12 cellular contexts compared by ENCODE assay signal in genomic region chr3:119597548-119598288, GRCh38. TPM values are rescaled to one million over a fixed set of nuclear protein-coding genes. Genes with fewer than 3 reads are reported as not detected.
DNase-seq lines count a peak whose midpoint lies in the region; ATAC-seq and TF ChIP-seq lines count a peak whose summit lies in the region.
"Had no signal": no experiment of that assay in that cellular context is flagged by ENCODE, and none has a peak within 500 bp of the region (broad histone marks: within the 10 kb centered on the region; RNA-seq: fewer than 3 reads in every experiment).

PLA1A (plus strand) TSS chr3:119597885; CDS start chr3:119597914, 29 bp downstream.

- H3K4me1 ChIP-seq in muscle layer of colon (ENCODE audit: insufficient read depth, low read length), result peaks cover 7% of the 10 kb centered on the region

- H3K36me3 ChIP-seq in muscle layer of colon (ENCODE audit: insufficient read depth, low read length), result no peaks in the 10 kb centered on the region
- H3K36me3 ChIP-seq: BLaER1 had no signal

- no peaks in the 10 kb centered on the region for H3K36me3 Mint-ChIP-seq in CD14-positive monocyte
- no peaks in the 10 kb centered on the region for H3K36me3 Mint-ChIP-seq in nephron progenitor cell (ENCODE audit: low read depth)
- no peaks in the 10 kb centered on the region for H3K36me3 Mint-ChIP-seq in mesothelial cell of epicardium
- H3K36me3 Mint-ChIP-seq: brain had no signal

- H3K9me3 ChIP-seq in muscle layer of colon (ENCODE audit: low read length), result no peaks in the 10 kb centered on the region
- H3K9me3 ChIP-seq: BLaER1 had no signal

- no peak within 1 kb of the TSS for H3K9ac ChIP-seq in muscle layer of colon (ENCODE audit: low read length)
- H3K9ac ChIP-seq: BLaER1 had no signal

- DNase-seq in CD14-positive monocyte (ENCODE audit: low spot score) (no peak), dermis microvascular lymphatic vessel endothelial cell (ENCODE audit: low read depth in 2 of 2) (peak; percentile 50 to 51), nephron progenitor cell (no peak), coronary artery (ENCODE audit: low spot score) (no peak), mesothelial cell of epicardium (ENCODE audit: low spot score in 2 of 2, unreplicated experiment in 2 of 2) (no peak)
- DNase-seq in stimulated activated CD4-positive, alpha-beta T cell treated with anti-CD3 and anti-CD28 coated beads, Interleukin-12 subunit alpha, Interleukin-12 subunit beta, amount 100 ng/mL, for 4 hours, result no peak
- DNase-seq: foreskin melanocyte had no signal

- H3K4me1 Mint-ChIP-seq in CD14-positive monocyte (peaks cover 26% of the 10 kb centered on the region), nephron progenitor cell (peaks cover 36% of the 10 kb centered on the region), mesothelial cell of epicardium (peaks cover 16% of the 10 kb centered on the region)

- peak; percentile 23 for ATAC-seq in GM21825 (IDR thresholded peaks at IDR 0.05; ENCODE audit: unreplicated experiment)

- peaks cover 0 to 3% (median 2%) of the 10 kb centered on the region in 3 donors for H3K27me3 Mint-ChIP-seq in CD14-positive monocyte (ENCODE audit: low read depth in 3 of 3)
- peaks cover 19% of the 10 kb centered on the region for H3K27me3 Mint-ChIP-seq in nephron progenitor cell (ENCODE audit: low read depth, poor library complexity)
- peaks cover 2% of the 10 kb centered on the region for H3K27me3 Mint-ChIP-seq in mesothelial cell of epicardium (ENCODE audit: low read depth)

- H3K27ac Mint-ChIP-seq in CD14-positive monocyte (peak within 1 kb of the TSS in 5 of 7 donors; percentile 40 to 85 (median 82)), nephron progenitor cell (no peak within 1 kb of the TSS), mesothelial cell of epicardium (no peak within 1 kb of the TSS)

- H3K27me3 ChIP-seq in muscle layer of colon (ENCODE audit: control insufficient read depth in 1 of 2, insufficient read depth in 2 of 2, low read length in 2 of 2), result no peaks in the 10 kb centered on the region
- H3K27me3 ChIP-seq: BLaER1 had no signal

- H3K9me3 Mint-ChIP-seq in CD14-positive monocyte, result no peaks in the 10 kb centered on the region
- no peaks in the 10 kb centered on the region for H3K9me3 Mint-ChIP-seq in nephron progenitor cell
- no peaks in the 10 kb centered on the region for H3K9me3 Mint-ChIP-seq in mesothelial cell of epicardium

- no peak within 1 kb of the TSS for H3K4me3 Mint-ChIP-seq in CD14-positive monocyte
- H3K4me3 Mint-ChIP-seq in nephron progenitor cell, result no peak within 1 kb of the TSS
- H3K4me3 Mint-ChIP-seq in mesothelial cell of epicardium, result no peak within 1 kb of the TSS
- H3K4me3 Mint-ChIP-seq: brain had no signal

- intact Hi-C loops in CD14-positive monocyte (cut with micrococcal nuclease), result no loop called here

- H3K27ac ChIP-seq in muscle layer of colon (ENCODE audit: low read depth, low read length) (peak within 1 kb of the TSS; percentile 9), coronary artery (no peak within 1 kb of the TSS)
- H3K27ac ChIP-seq: BLaER1 had no signal

- H3K4me3 ChIP-seq in muscle layer of colon (ENCODE audit: low read depth in 1 of 2, low read length in 2 of 2), result no peak within 1 kb of the TSS
- no peak within 1 kb of the TSS for H3K4me3 ChIP-seq in coronary artery
- H3K4me3 ChIP-seq: BLaER1 had no signal

- TF ChIP-seq CTCF in CD14-positive monocyte (IDR thresholded peaks at IDR 0.05), result no peak
- no peak for TF ChIP-seq CTCF in nephron progenitor cell (IDR thresholded peaks at IDR 0.05)
- no peak for TF ChIP-seq CTCF in coronary artery (IDR thresholded peaks at IDR 0.05)
- TF ChIP-seq CTCF in mesothelial cell of epicardium (IDR thresholded peaks at IDR 0.05; ENCODE audit: unreplicated experiment), result no peak

RNA-seq across cellular contexts. Expression of gene PLA1A, which starts in this region (rescaled TPM):
- polyA plus RNA-seq in CD14-positive monocyte, result not detected
- total RNA-seq in dermis microvascular lymphatic vessel endothelial cell (5.1 and 11.9 TPM in 2 replicates), mesothelial cell of epicardium (not detected in 3 replicates)
- total RNA-seq: NCI-H460 had no signal

Comparison
In these comparisons a context has a peak if more than half of its experiments do, and no peak if none do; other contexts are left out.
1. DNase-seq: peak in dermis microvascular lymphatic vessel endothelial cell (2 of 2); none in CD14-positive monocyte (single experiment), nephron progenitor cell (single experiment), coronary artery (single experiment), stimulated activated CD4-positive, alpha-beta T cell treated with anti-CD3 and anti-CD28 coated beads, Interleukin-12 subunit alpha, Interleukin-12 subunit beta, amount 100 ng/mL, for 4 hours (single experiment) and mesothelial cell of epicardium (0 of 2).
2. H3K27ac Mint-ChIP-seq: peak in CD14-positive monocyte (5 of 7); none in nephron progenitor cell (single experiment) and mesothelial cell of epicardium (single experiment).